Comparison of ENCODE assay signal across 8 cellular contexts in the genomic region with DNA sequence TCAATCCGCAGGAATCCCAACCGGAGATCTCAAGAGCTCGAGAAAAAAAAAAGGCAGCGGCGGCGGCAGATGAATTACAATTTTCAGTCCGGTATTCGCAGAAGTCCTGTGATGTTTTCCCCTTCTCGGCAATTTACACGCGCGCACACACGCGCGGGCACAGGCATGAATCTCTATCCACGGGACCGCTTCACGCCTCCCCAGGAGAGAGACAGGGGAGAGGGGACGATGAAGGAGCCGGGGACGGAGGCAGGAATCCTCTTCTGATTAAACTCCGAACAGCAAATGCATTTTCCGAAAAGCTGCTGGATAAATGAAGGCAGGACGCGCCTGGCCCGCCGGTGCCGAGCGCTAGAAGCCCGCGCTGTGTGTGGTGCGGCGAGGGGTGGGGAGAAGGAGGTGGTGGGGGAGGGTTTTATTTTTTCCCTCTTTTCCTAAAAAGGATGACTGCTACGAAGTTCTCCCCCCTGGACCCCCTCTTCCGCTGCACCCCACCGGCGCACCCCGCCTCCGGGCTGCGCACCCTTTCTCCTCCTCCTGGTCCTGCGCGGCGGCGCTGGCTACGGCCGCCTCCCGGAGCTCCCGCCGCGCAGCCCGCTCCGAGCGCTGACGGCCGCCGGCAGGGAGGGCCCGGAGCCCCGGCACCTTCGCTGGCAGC. TPM values are rescaled to one million over a fixed set of nuclear protein-coding genes. Genes with fewer than 3 reads are reported as not detected.
DNase-seq lines count a peak whose midpoint lies in the region; ATAC-seq and TF ChIP-seq lines count a peak whose summit lies in the region.

A gene (minus strand): TSS at position 387 of the 658 bp plus-strand sequence.

- peak within 1 kb of the TSS; percentile 83 to 99 (median 96) for H3K27ac Mint-ChIP-seq in nephron

- no peak for ATAC-seq in HG03521 (IDR thresholded peaks at IDR 0.05; ENCODE audit: unreplicated experiment)

- no peaks in the 10 kb centered on the region for H3K36me3 Mint-ChIP-seq in nephron (ENCODE audit: low read depth)

- H3K9me3 Mint-ChIP-seq in nephron, result no peaks in the 10 kb centered on the region

- H3K4me3 ChIP-seq in HFF-Myc (replicated peaks; ENCODE audit: low read depth, low read length) (peak within 1 kb of the TSS; percentile 62), fibroblast of villous mesenchyme (ENCODE audit: low read depth, low read length) (peak within 1 kb of the TSS; percentile 69)

- DNase-seq in NCI-H2196 (lab: John Stamatoyannopoulos, UW; ENCODE audit: unreplicated experiment) (peak; percentile 38), NCI-H2196 treated with DMSO at 0.1 percent for 48 hours (lab: John Stamatoyannopoulos, UW; ENCODE audit: unreplicated experiment) (no peak), HFF-Myc (ENCODE audit: extremely low read depth, low read depth) (no peak), NCI-H1417 treated with DMSO at 0.1 percent for 48 hours (lab: John Stamatoyannopoulos, UW) (peak; percentile 29), fibroblast of villous mesenchyme (ENCODE audit: low read depth) (peak; percentile 40)
- peak; percentile 70 to 72 for DNase-seq in activated T-cell treated with anti-CD3 and anti-CD28 coated beads, Interleukin-2, amount 50 U/mL, for 48 hours

- no peak for TF ChIP-seq CTCF in HFF-Myc (IDR thresholded peaks at IDR 0.05; ENCODE audit: low read depth, low read length, missing control alignments)
- no peak for TF ChIP-seq CTCF in fibroblast of villous mesenchyme (IDR thresholded peaks at IDR 0.05; ENCODE audit: insufficient read depth, low read depth, low read length)
- no peak for TF ChIP-seq CTCF in nephron (IDR thresholded peaks at IDR 0.05; ENCODE audit: unreplicated experiment in 3 of 3)

- H3K4me1 Mint-ChIP-seq in nephron, result peaks cover 41% of the 10 kb centered on the region

- H3K4me3 Mint-ChIP-seq in nephron, result peak within 1 kb of the TSS; percentile 91 to 98 (median 95)

- H3K27me3 Mint-ChIP-seq in nephron (ENCODE audit: low read depth), result peaks cover 13% of the 10 kb centered on the region

RNA-seq across cellular contexts. Expression of the gene that starts here (rescaled TPM):
- 0.64 and 0.86 TPM in 2 replicates for total RNA-seq in fibroblast of villous mesenchyme

Comparison
In these comparisons a context has a peak if more than half of its experiments do, and no peak if none do; other contexts are left out.
1. DNase-seq: peak in NCI-H2196 (single experiment), NCI-H1417 treated with DMSO at 0.1 percent for 48 hours (single experiment) and activated T-cell treated with anti-CD3 and anti-CD28 coated beads, Interleukin-2, amount 50 U/mL, for 48 hours (2 of 2); none in NCI-H2196 treated with DMSO at 0.1 percent for 48 hours (single experiment) and HFF-Myc (single experiment).
2. Peak in DNase-seq and H3K4me3 ChIP-seq in fibroblast of villous mesenchyme; RNA of the gene not detected or under 1 TPM.